22 cellular contexts compared by ENCODE assay signal in genomic region chr2:27559228-27559627, GRCh38. TPM values are rescaled to one million over a fixed set of nuclear protein-coding genes. Genes with fewer than 3 reads are reported as not detected.
DNase-seq lines count a peak whose midpoint lies in the region; ATAC-seq, FAIRE-seq and TF ChIP-seq lines count a peak whose summit lies in the region.
"Had no signal": no experiment of that assay in that cellular context is flagged by ENCODE, and none has a peak within 500 bp of the region (broad histone marks: within the 10 kb centered on the region; RNA-seq: fewer than 3 reads in every experiment).

No MANE protein-coding gene starts in this region.

- peaks cover under 1% of the 10 kb centered on the region; the same call in 1 of the 2 replicates for H3K27me3 ChIP-seq in ACC112 (ENCODE audit: insufficient read depth, low read length)
- H3K27me3 ChIP-seq in MG63: peaks cover 7% of the 10 kb centered on the region; the same call in 1 of the 2 replicates
- H3K27me3 ChIP-seq in K562 (ENCODE audit: control insufficient read depth in 2 of 2, insufficient read depth in 2 of 2, low read length in 2 of 2): no peaks in the 10 kb centered on the region
- H3K27me3 ChIP-seq: BLaER1 treated with 17β-estradiol and CSF1 and Interleukin-3, amounts not matched to agents 10 nM and 100 nM had no signal

- no peaks in the 10 kb centered on the region for H4K20me1 ChIP-seq in K562 (replicated peaks; ENCODE audit: control insufficient read depth, insufficient read depth, low read length)
- H4K20me1 ChIP-seq: BLaER1 treated with 17β-estradiol and CSF1 and Interleukin-3, amounts not matched to agents 10 nM and 100 nM had no signal

- H3K36me3 ChIP-seq in ACC112 (ENCODE audit: insufficient read depth, low read length): no peaks in the 10 kb centered on the region
- H3K36me3 ChIP-seq in MG63: no peaks in the 10 kb centered on the region
- no peaks in the 10 kb centered on the region for H3K36me3 ChIP-seq in K562 (ENCODE audit: control insufficient read depth, insufficient read depth, low read length)
- H3K36me3 ChIP-seq: BLaER1 treated with 17β-estradiol and CSF1 and Interleukin-3, amounts not matched to agents 10 nM and 100 nM had no signal

- no peaks in the 10 kb centered on the region for H3K79me2 ChIP-seq in ACC112 (ENCODE audit: control insufficient read depth, insufficient read depth, low read length, unreplicated experiment)
- H3K79me2 ChIP-seq in K562 (ENCODE audit: control insufficient read depth, insufficient read depth, low read length): no peaks in the 10 kb centered on the region

- no peak for TF ChIP-seq RAD21 in K562 (CRISPR knock-in tag; conservative IDR thresholded peaks at IDR 0.05 in 1 of 2, IDR thresholded peaks at IDR 0.05 in 1 of 2)

- no peaks in the 10 kb centered on the region for H3K9me1 ChIP-seq in K562 (ENCODE audit: control insufficient read depth, insufficient read depth, low read length)

- CTCF ChIA-PET in K562 (lab: Yijun Ruan, JAX; ENCODE audit: low intra/inter-chr PET ratio): no interaction called here

- WGBS in K562 (ENCODE audit: insufficient coverage, low coverage, missing lambda C conversion rate): 24% methylated on average over 2 of the region's 2 CpGs

- H3K4me3 ChIP-seq in ACC112 (ENCODE audit: low read depth, low read length): no peak overlapping the region
- peak overlapping the region; percentile 11; the same call in 1 of the 2 replicates for H3K4me3 ChIP-seq in MG63
- no peak overlapping the region for H3K4me3 ChIP-seq in K562
- H3K4me3 ChIP-seq: A549; BLaER1 treated with 17β-estradiol and CSF1 and Interleukin-3, amounts not matched to agents 10 nM and 100 nM had no signal

- FAIRE-seq in K562 (lab: Jason Lieb, UNC): no peak
- FAIRE-seq: A549, D721Med, G401.6, GM12891, GM18507 had no signal

- TF ChIP-seq POLR2A in K562 (conservative IDR thresholded peaks at IDR 0.05): no peak

- H3K4me2 ChIP-seq in K562 (ENCODE audit: insufficient read depth, low read length): no peak overlapping the region
- H3K4me2 ChIP-seq: A549; BLaER1 treated with 17β-estradiol and CSF1 and Interleukin-3, amounts not matched to agents 10 nM and 100 nM had no signal

- peak; percentile 18 for DNase-seq in NCI-H82 (lab: John Stamatoyannopoulos, UW)
- DNase-seq in NCI-H82 treated with DMSO at 0.1 percent for 48 hours (lab: John Stamatoyannopoulos, UW; ENCODE audit: unreplicated experiment): no peak
- no peak for DNase-seq in MG63
- no peak for DNase-seq in K562 (ENCODE audit: extremely low read depth in 1 of 4, low spot score in 3 of 4)
- DNase-seq: ACHN; Caco-2; Calu3; CD4-positive, alpha-beta T cell; CD8-positive, alpha-beta T cell; DMS79 treated with DMSO at 0.1 percent for 48 hours; GF-D8 had no signal

- H3K27ac ChIP-seq in ACC112 (ENCODE audit: low read depth, low read length) (no peak overlapping the region), K562 (ENCODE audit: extremely low read depth, low read depth, low read length) (no peak overlapping the region)
- H3K27ac ChIP-seq: 22Rv1; A549; BLaER1 treated with 17β-estradiol and CSF1 and Interleukin-3, amounts not matched to agents 10 nM and 100 nM; C4-2B had no signal

- H3K4me1 ChIP-seq in ACC112 (ENCODE audit: control insufficient read depth, insufficient read depth, low read length, unreplicated experiment): peaks cover 1% of the 10 kb centered on the region
- no peaks in the 10 kb centered on the region for H3K4me1 ChIP-seq in K562 (replicated peaks in 1 of 2; ENCODE audit: control insufficient read depth in 2 of 2, insufficient read depth in 2 of 2, low read length in 2 of 2)
- H3K4me1 ChIP-seq: A549; BLaER1 treated with 17β-estradiol and CSF1 and Interleukin-3, amounts not matched to agents 10 nM and 100 nM; Caco-2 had no signal

- POLR2A ChIA-PET in K562 (lab: Yijun Ruan, JAX): no interaction called here

- intact Hi-C loops in K562 (cut with micrococcal nuclease): no loop called here

- H2AFZ ChIP-seq in ACC112 (ENCODE audit: low read length, unreplicated experiment) (peak overlapping the region; percentile 32), K562 (ENCODE audit: low read depth, low read length) (no peak overlapping the region)

- no peak for ATAC-seq in K562
- no peak for ATAC-seq in HG03342 (IDR thresholded peaks at IDR 0.05; ENCODE audit: unreplicated experiment)
- no peak for ATAC-seq in GM18498 (IDR thresholded peaks at IDR 0.05; ENCODE audit: unreplicated experiment)
- ATAC-seq: A549; CD8-positive, alpha-beta T cell had no signal

- no peak for TF ChIP-seq EP300 in K562 (IDR thresholded peaks at IDR 0.05; ENCODE audit: low read length)

- H3K9me3 ChIP-seq in MG63: no peaks in the 10 kb centered on the region
- H3K9me3 ChIP-seq in K562 (replicated peaks; ENCODE audit: control insufficient read depth, insufficient read depth, low read depth, low read length): no peaks in the 10 kb centered on the region
- H3K9me3 ChIP-seq: Caco-2 had no signal

- H3K9ac ChIP-seq in K562 (ENCODE audit: insufficient read depth in 1 of 2, low read depth in 2 of 2, low read length in 2 of 2): no peak overlapping the region
- H3K9ac ChIP-seq: BLaER1 treated with 17β-estradiol and CSF1 and Interleukin-3, amounts not matched to agents 10 nM and 100 nM had no signal

- TF ChIP-seq CTCF in K562 (IDR thresholded peaks at IDR 0.05 in 2 of 3, conservative IDR thresholded peaks at IDR 0.05 in 1 of 3; ENCODE audit: insufficient read depth in 2 of 3, low read depth in 1 of 3, low read length in 3 of 3): no peak

- in situ Hi-C loops in K562 (cut with MboI): no loop called here

- no TSS peak for BruUV-seq in K562 (replicated peaks; lab: Mats Ljungman, UMichigan)

TF ChIP-seq in K562, 482 proteins besides CTCF, POLR2A, EP300 and RAD21:
- TF ChIP-seq POLR3A (IDR thresholded peaks at IDR 0.05; ENCODE audit: borderline replicate concordance, extremely low read depth, insufficient read depth, insufficient read length) (no peak), ARID2 (IDR thresholded peaks at IDR 0.05) (no peak), SPI1 (IDR thresholded peaks at IDR 0.05; ENCODE audit: borderline replicate concordance, low read depth, low read length) (peak; percentile 76; the same call in 1 of the 2 replicates), SMC3 (conservative IDR thresholded peaks at IDR 0.05; ENCODE audit: insufficient read depth, low read depth, low read length) (no peak), POLR2AphosphoS2 (IDR thresholded peaks at IDR 0.05; ENCODE audit: low read length) (no peak)
TF ChIP-seq in K562: peak in this region for 1.

RNA-seq across cellular contexts. Expression of gene ZNF512, which starts 23.6 kb away (rescaled TPM):
- total RNA-seq in MG63 (2014; rRNA removed; shearing (Covaris generic); ENCODE audit: low replicate concordance): 31.4 and 50.2 TPM in 2 replicates
- total RNA-seq in K562 (2011; cell fraction: chromatin; rRNA removed; ENCODE audit: low replicate concordance): 120 and 302 TPM in 2 replicates
- total RNA-seq in K562 (2011; cell fraction: nucleolus; rRNA removed): 36.5 and 48.2 TPM in 2 replicates
- 106 and 159 TPM in 2 replicates for total RNA-seq in K562 (2011; cell fraction: nucleoplasm; rRNA removed)
- total RNA-seq in K562 (2014; rRNA removed) (44.4 and 47.8 TPM in 2 replicates), K562 (2014; rRNA removed; fragmentation: Illumina TruSeq; extraction: Trizol) (67.4 and 73.7 TPM in 2 replicates), K562 (2015; rRNA removed; fragmentation: Illumina TruSeq; extraction: Trizol) (44.6 and 47.2 TPM in 2 replicates), K562 (2021) (53.6 and 56.5 TPM in 2 replicates)
- polyA plus RNA-seq in K562 (2011; rRNA removed) (76.4 and 94.0 TPM in 2 replicates), K562 (2014; fragmentation: Illumina TruSeq; extraction: Trizol) (79.0 and 101 TPM in 2 replicates), K562 (2014; fragmentation: Nextera tagmentation; extraction: Ambion mirVana) (10 to 100 TPM; 24.7 to 77.9 TPM), K562 (2014; rRNA removed) (65.8 and 65.9 TPM in 2 replicates)
- polyA plus RNA-seq in K562 (2011; cell fraction: cytosol; rRNA removed): 21.4 and 54.4 TPM in 2 replicates
- polyA plus RNA-seq in K562 (2011; cell fraction: nucleus; rRNA removed): 135 and 202 TPM in 2 replicates
- 40.0 and 65.9 TPM in 2 replicates for polyA plus RNA-seq in K562 (2012)
- polyA minus RNA-seq in K562 (2011; rRNA and poly(A)+ RNA removed): 116 and 117 TPM in 2 replicates
- 13.0 and 19.2 TPM in 2 replicates for polyA minus RNA-seq in K562 (2011; cell fraction: cytosol; rRNA and poly(A)+ RNA removed)
- polyA minus RNA-seq in K562 (2011; cell fraction: nucleus; rRNA and poly(A)+ RNA removed): 40.3 and 75.2 TPM in 2 replicates
